ENCODE assay signal across 8 cellular contexts in the genomic region with DNA sequence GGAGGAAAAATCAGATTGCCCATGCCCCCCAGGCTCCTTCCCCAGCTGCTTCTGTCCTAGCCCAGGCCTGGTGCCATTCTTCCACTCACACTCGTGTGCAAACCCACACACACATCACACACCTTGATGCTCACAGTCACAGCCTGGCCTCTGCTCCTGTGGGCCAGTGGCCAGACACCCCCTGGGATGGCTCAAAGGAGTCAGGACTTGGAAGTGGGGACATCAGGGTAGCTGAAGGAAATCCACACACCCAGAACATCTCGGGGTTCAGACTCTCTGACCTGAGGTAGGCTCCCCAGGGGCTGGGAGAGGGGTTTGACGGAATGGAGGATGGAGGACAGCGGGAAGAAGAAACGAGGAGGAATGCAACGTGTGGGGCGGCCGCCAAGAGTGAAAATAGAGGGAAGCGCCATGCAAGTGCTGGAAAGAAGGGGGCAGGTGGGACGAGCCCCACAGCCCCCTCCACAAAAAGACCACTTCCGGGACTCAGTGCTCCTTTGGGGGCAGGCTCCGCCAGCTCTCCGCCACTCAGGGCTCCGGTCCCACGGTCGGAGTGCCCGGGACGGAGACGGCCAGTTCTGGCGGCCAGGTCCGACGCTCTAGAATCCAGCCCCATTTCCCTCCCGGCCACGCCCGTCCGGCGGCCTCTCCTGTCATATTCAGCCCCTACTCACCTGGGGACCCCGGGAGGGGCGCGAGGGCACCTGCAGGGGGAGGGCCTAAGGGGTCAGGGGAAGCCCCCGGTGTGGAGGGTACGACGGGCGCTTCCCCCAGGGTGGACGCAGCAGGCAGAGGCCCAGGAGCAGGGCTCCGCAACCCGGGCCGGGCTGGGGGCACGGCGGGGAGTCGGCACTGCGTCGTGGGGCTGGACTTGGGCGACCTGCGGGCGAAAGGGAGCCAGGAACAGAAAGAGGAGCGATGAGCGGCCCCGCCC. TPM values are rescaled to one million over a fixed set of nuclear protein-coding genes. Genes with fewer than 3 reads are reported as not detected.
DNase-seq lines count a peak whose midpoint lies in the region; ATAC-seq and TF ChIP-seq lines count a peak whose summit lies in the region.
"Not testable (repeated sequence)": the region's sequence is repeated elsewhere in the genome, so short reads cannot be mapped to it uniquely, and the experiment has no call there.

No MANE protein-coding gene starts in this region.

- peak overlapping the region; percentile 80 for H3K9ac ChIP-seq in NT2/D1 (ENCODE audit: insufficient read length, low read depth)
- H3K9ac ChIP-seq in trophoblast cell (ENCODE audit: low read length), result not testable (repeated sequence)

- peak overlapping the region; percentile 89 for H2AFZ ChIP-seq in trophoblast cell (ENCODE audit: insufficient read depth, low read length, poor library complexity)

- H3K18ac ChIP-seq in trophoblast cell (ENCODE audit: low read length), result not testable (repeated sequence)

- not testable (repeated sequence) for H2BK12ac ChIP-seq in trophoblast cell (ENCODE audit: low read length)

- not testable (repeated sequence) for H3K4ac ChIP-seq in trophoblast cell (ENCODE audit: low read depth, low read length)

- H3K36me3 ChIP-seq in NT2/D1 (ENCODE audit: insufficient read depth, insufficient read length, low read length); trophoblast cell (ENCODE audit: control insufficient read depth in 1 of 2, insufficient read depth in 2 of 2, low read length in 2 of 2); vagina: not testable (repeated sequence)

- no CpG with 5 or more reads among the region's 49 CpGs for WGBS in trophoblast cell (ENCODE audit: extremely low coverage, insufficient coverage, insufficient read length)

- intact Hi-C loops in left colon (cut with DNase I, micrococcal nuclease); vagina (cut with DNase I): not testable (repeated sequence)

- H3K23ac ChIP-seq in trophoblast cell (ENCODE audit: low read length), result not testable (repeated sequence)

- not testable (repeated sequence) for H3K9me3 Mint-ChIP-seq in activated T-helper 17 cell treated with anti-CD3 and anti-CD28 coated beads, Interleukin-2, amount 50 U/mL, for 72 hours; endothelial cell (ENCODE audit: unreplicated experiment)

- peak overlapping the region; percentile 97 for H3K4me2 ChIP-seq in trophoblast cell (ENCODE audit: low read length)

- not testable (repeated sequence) for H2AK5ac ChIP-seq in trophoblast cell (ENCODE audit: low read length)

- not testable (repeated sequence) for H3K36me3 Mint-ChIP-seq in activated T-helper 17 cell treated with anti-CD3 and anti-CD28 coated beads, Interleukin-2, amount 50 U/mL, for 72 hours (ENCODE audit: low read depth); endothelial cell (ENCODE audit: low read depth, unreplicated experiment)

- H3K27ac Mint-ChIP-seq in activated T-helper 17 cell treated with anti-CD3 and anti-CD28 coated beads, Interleukin-2, amount 50 U/mL, for 72 hours, result peak overlapping the region; percentile 30
- H3K27ac Mint-ChIP-seq in endothelial cell (ENCODE audit: unreplicated experiment), result not testable (repeated sequence)

- not testable (repeated sequence) for H3K4me1 Mint-ChIP-seq in activated T-helper 17 cell treated with anti-CD3 and anti-CD28 coated beads, Interleukin-2, amount 50 U/mL, for 72 hours; endothelial cell (ENCODE audit: unreplicated experiment)

- not testable (repeated sequence) for H3K79me1 ChIP-seq in trophoblast cell (ENCODE audit: low read length)

- H2BK120ac ChIP-seq in trophoblast cell (ENCODE audit: insufficient read depth, low read length, poor library complexity), result not testable (repeated sequence)

- H3K14ac ChIP-seq in trophoblast cell (ENCODE audit: low read length), result peak overlapping the region; percentile 57

- not testable (repeated sequence) for TF ChIP-seq POLR2A in vagina (IDR thresholded peaks at IDR 0.05)

- H3K27ac ChIP-seq in trophoblast cell (ENCODE audit: low read depth, low read length), result not testable (repeated sequence)
- H3K27ac ChIP-seq in vagina, result peak overlapping the region; percentile 51

- not testable (repeated sequence) for H3K79me2 ChIP-seq in trophoblast cell (ENCODE audit: control insufficient read depth, insufficient read depth, low read length, poor library complexity)

- H3K27me3 Mint-ChIP-seq in activated T-helper 17 cell treated with anti-CD3 and anti-CD28 coated beads, Interleukin-2, amount 50 U/mL, for 72 hours, result not testable (repeated sequence)
- H3K27me3 Mint-ChIP-seq in endothelial cell (ENCODE audit: unreplicated experiment), result peaks cover 10% of the 10 kb centered on the region

- peaks cover 34% of the 10 kb centered on the region for H3K27me3 ChIP-seq in NT2/D1 (ENCODE audit: insufficient read depth, insufficient read length)
- not testable (repeated sequence) for H3K27me3 ChIP-seq in trophoblast cell (ENCODE audit: insufficient read depth, low read length); vagina

- peak overlapping the region; percentile 70 for H4K8ac ChIP-seq in trophoblast cell (ENCODE audit: low read depth, low read length)

- peaks cover 19% of the 10 kb centered on the region; the same call in 1 of the 2 replicates for H3K9me3 ChIP-seq in NT2/D1 (ENCODE audit: insufficient read depth, low read length)
- not testable (repeated sequence) for H3K9me3 ChIP-seq in trophoblast cell (ENCODE audit: insufficient read depth, low read depth, low read length); vagina

- peak overlapping the region; percentile 81 for H3K4me3 Mint-ChIP-seq in activated T-helper 17 cell treated with anti-CD3 and anti-CD28 coated beads, Interleukin-2, amount 50 U/mL, for 72 hours
- H3K4me3 Mint-ChIP-seq in endothelial cell (ENCODE audit: unreplicated experiment), result peak overlapping the region; percentile 86

- not testable (repeated sequence) for DNase-seq in NT2/D1 (ENCODE audit: low read depth, low spot score); endothelial cell (ENCODE audit: low spot score); left colon; vagina (ENCODE audit: extremely low spot score in 2 of 2)
- DNase-seq in trophoblast cell, result peak in 1 of 2 donors; percentile 25

- H2BK5ac ChIP-seq in trophoblast cell (ENCODE audit: low read depth, low read length, poor library complexity), result not testable (repeated sequence)

- not testable (repeated sequence) for H4K91ac ChIP-seq in trophoblast cell (ENCODE audit: low read depth, low read length)

- H3K4me1 ChIP-seq in NT2/D1 (ENCODE audit: insufficient read depth, insufficient read length), result not testable (repeated sequence)
- peaks cover 3 to 11% of the 10 kb centered on the region in 2 experiments for H3K4me1 ChIP-seq in trophoblast cell (ENCODE audit: control insufficient read depth in 1 of 2, insufficient read depth in 2 of 2, low read length in 2 of 2)
- peaks cover 17% of the 10 kb centered on the region for H3K4me1 ChIP-seq in vagina

- not testable (repeated sequence) for TF ChIP-seq CTCF in endothelial cell (IDR thresholded peaks at IDR 0.05; ENCODE audit: unreplicated experiment); vagina (IDR thresholded peaks at IDR 0.05)

- H3K4me3 ChIP-seq in NT2/D1 (ENCODE audit: insufficient read length, low read depth) (peak overlapping the region; percentile 72), trophoblast cell (ENCODE audit: low read depth, low read length) (peak overlapping the region; percentile 72), vagina (peak overlapping the region; percentile 66 to 88)

- peak; percentile 8 for ATAC-seq in GM18520 (IDR thresholded peaks at IDR 0.05; ENCODE audit: unreplicated experiment)
- ATAC-seq in HG02610 (IDR thresholded peaks at IDR 0.05; ENCODE audit: unreplicated experiment), result peak; percentile 7
- ATAC-seq in activated T-helper 17 cell treated with anti-CD3 and anti-CD28 coated beads, Interleukin-2, amount 50 U/mL, for 72 hours (replicated peaks), result not testable (repeated sequence)
- ATAC-seq in left colon, result peak; percentile 46

- peak overlapping the region; percentile 38 for H4K12ac ChIP-seq in trophoblast cell (ENCODE audit: low read depth, low read length)

RNA-seq across cellular contexts. Expression of a gene that starts 25.3 kb away (rescaled TPM):
- total RNA-seq in activated T-helper 17 cell treated with anti-CD3 and anti-CD28 coated beads, Interleukin-2, amount 50 U/mL, for 72 hours, result under 1 TPM in 1 of 2 donors, not detected in 1; 0.02 TPM
- total RNA-seq in endothelial cell (ENCODE audit: unreplicated experiment) (0.18 TPM), left colon (10 to 100 TPM in 1 of 2 donors, 1 to 10 TPM in 1; 2.1 to 12.2 TPM), vagina (23.1 TPM)
- polyA plus RNA-seq in trophoblast cell (2013), result 1.1 and 1.3 TPM in 2 replicates
